ENCODE assay signal across 1 cellular context in the genomic region with DNA sequence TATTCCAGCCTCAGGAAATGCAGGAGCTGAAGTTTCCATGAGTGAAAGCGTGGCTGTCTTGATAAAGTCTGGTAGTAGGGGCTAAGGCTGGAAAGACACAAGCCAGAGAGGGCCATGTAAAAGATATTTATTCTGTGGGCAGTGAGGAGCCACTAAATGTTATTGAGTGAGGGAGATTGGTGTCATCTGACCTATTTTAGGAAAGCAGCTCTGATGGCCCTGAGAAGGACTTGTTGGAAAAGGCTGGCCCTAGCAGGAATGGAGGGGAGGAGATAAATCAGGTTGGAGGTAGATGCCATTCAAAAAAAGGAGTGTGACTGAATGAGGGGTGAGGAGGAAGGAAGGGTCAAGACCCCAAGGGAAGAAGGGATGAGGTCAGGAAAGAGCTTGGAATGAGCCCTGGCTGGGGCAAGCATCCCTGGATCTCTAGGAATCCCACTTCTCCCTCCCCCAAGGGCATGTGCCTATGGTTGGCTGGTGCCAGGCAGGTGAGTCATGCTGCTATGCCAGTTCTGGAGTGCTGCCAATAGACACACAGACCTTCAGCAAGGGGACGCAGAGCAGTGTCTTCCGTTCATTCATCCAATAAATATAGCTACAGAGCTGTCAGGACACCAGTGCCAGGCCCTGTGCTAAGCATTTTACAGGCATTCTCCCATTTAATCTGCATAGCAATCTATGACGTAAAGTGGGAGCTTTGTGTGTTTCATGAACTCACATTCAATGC.
TF ChIP-seq lines count a peak whose summit lies in the region.

No MANE protein-coding gene starts in this region.

TF ChIP-seq in H1, 55 proteins besides CTCF, POLR2A, EP300 and RAD21:
- TF ChIP-seq, protein P1, sequence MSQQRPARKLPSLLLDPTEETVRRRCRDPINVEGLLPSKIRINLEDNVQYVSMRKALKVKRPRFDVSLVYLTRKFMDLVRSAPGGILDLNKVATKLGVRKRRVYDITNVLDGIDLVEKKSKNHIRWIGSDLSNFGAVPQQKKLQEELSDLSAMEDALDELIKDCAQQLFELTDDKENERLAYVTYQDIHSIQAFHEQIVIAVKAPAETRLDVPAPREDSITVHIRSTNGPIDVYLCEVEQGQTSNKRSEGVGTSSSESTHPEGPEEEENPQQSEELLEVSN (IDR thresholded peaks at IDR 0.05): no peak
- TF ChIP-seq SIN3A (conservative IDR thresholded peaks at IDR 0.05 in 1 of 2, IDR thresholded peaks at IDR 0.05 in 1 of 2; ENCODE audit: low read depth in 1 of 2, low read length in 2 of 2): no peak
- TF ChIP-seq EZH2 (IDR thresholded peaks at IDR 0.05; ENCODE audit: low read depth, low read length, severe bottlenecking): no peak
- TF ChIP-seq ASH2L (IDR thresholded peaks at IDR 0.05; ENCODE audit: low read length): no peak
- TF ChIP-seq TEAD4 (IDR thresholded peaks at IDR 0.05; ENCODE audit: low read depth, low read length): peak; percentile 86
- no peak for TF ChIP-seq SP2 (IDR thresholded peaks at IDR 0.05; ENCODE audit: low read length)
- TF ChIP-seq ATF2 (IDR thresholded peaks at IDR 0.05; ENCODE audit: low read length): no peak
- TF ChIP-seq POLR2AphosphoS5 (IDR thresholded peaks at IDR 0.05; ENCODE audit: low read depth, low read length): no peak
- TF ChIP-seq SRF (IDR thresholded peaks at IDR 0.05; ENCODE audit: low read depth, low read length): no peak
- TF ChIP-seq SIX5 (IDR thresholded peaks at IDR 0.05; ENCODE audit: low read depth, low read length): no peak
- TF ChIP-seq BACH1 (IDR thresholded peaks at IDR 0.05; ENCODE audit: low read length): no peak
- TF ChIP-seq TAF1 (IDR thresholded peaks at IDR 0.05; ENCODE audit: low read depth, low read length): no peak
- no peak for TF ChIP-seq SP4 (IDR thresholded peaks at IDR 0.05; ENCODE audit: low read length)
- no peak for TF ChIP-seq SP1 (IDR thresholded peaks at IDR 0.05; ENCODE audit: low read depth, low read length)
- no peak for TF ChIP-seq TBP (IDR thresholded peaks at IDR 0.05; ENCODE audit: low read depth, low read length)
- TF ChIP-seq HDAC6 (IDR thresholded peaks at IDR 0.05; ENCODE audit: low read depth, low read length): no peak
- no peak for TF ChIP-seq BRCA1 (IDR thresholded peaks at IDR 0.05; ENCODE audit: low read depth, low read length)
- TF ChIP-seq JUND (IDR thresholded peaks at IDR 0.05; ENCODE audit: low read length): peak; percentile 63; the same call in 1 of the 2 replicates
- no peak for TF ChIP-seq KDM1A (IDR thresholded peaks at IDR 0.05; ENCODE audit: borderline replicate concordance, low read length)
- TF ChIP-seq CBX8 (IDR thresholded peaks at IDR 0.05; ENCODE audit: borderline replicate concordance, low read depth, low read length): no peak
- peak; percentile 21; the same call in 1 of the 2 replicates for TF ChIP-seq YY1 (IDR thresholded peaks at IDR 0.05; ENCODE audit: low read depth, low read length)
- no peak for TF ChIP-seq ZNF274 (IDR thresholded peaks at IDR 0.05; ENCODE audit: borderline replicate concordance, extremely low read depth, low read length)
- TF ChIP-seq MAFK (IDR thresholded peaks at IDR 0.05; ENCODE audit: low read depth, low read length): no peak
TF ChIP-seq in H1: peak in this region for 3.
